17 cellular contexts compared by ENCODE assay signal in the genomic region with DNA sequence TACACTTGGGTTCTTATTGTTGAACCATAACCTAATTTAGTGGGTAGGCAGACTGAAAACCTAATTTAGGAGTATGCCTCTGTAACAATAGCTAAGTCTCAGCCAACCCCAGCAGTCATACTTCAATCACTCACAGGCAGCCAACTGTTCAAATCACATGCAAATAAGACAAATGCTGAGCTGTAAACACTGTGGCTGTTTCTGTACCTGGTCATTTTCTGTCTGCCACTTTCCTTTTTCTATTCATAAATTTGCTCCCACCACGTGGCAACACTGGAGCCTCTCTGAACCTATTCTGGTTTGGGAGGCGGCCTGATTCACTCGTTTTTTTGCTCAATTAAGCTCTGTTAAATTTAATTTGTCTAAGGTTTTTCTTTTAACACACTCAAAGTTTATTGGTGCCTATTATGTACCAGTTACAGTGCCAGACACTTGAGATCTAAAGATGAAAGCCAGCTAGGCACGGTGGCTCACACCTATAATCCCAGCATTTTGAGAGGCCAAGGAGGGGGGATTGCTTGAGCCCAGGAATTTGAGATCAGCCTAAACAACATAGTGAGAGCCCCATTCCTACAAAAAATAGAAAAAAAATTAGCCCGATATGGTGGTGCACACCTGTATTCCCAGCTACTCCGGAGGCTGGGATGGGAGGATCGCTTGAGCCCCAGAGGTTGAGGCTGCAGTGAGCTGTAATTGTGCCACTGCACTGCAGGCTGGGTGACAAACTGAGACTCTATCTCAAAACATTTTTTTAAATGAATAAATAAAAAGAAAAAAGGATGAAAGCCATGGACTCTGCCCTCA. TPM values are rescaled to one million over a fixed set of nuclear protein-coding genes. Genes with fewer than 3 reads are reported as not detected.
"Had no signal": no experiment of that assay in that cellular context is flagged by ENCODE, and none has a peak within 500 bp of the region (broad histone marks: within the 10 kb centered on the region; RNA-seq: fewer than 3 reads in every experiment).

No MANE protein-coding gene starts in this region.

- H3K4me1 ChIP-seq: parathyroid adenoma, thyroid gland had no signal

- FAIRE-seq: bronchial epithelial cell, frontal cortex, kidney, urothelium cell line had no signal

- H3K27me3 ChIP-seq: thyroid gland had no signal

- H3K79me2 ChIP-seq: parathyroid adenoma had no signal

- H3K9ac ChIP-seq: parathyroid adenoma had no signal

- H3K9me3 ChIP-seq: thyroid gland had no signal

- ATAC-seq: activated CD8-positive, alpha-beta T cell treated with anti-CD3 and anti-CD28 coated beads for 36 hours; activated T-cell treated with anti-CD3 and anti-CD28 coated beads, Interleukin-2, amount 50 U/mL, for 72 hours had no signal

- H3K27ac ChIP-seq: parathyroid adenoma, thyroid gland had no signal

- H3K4me3 ChIP-seq: thyroid gland had no signal

- H3K36me3 ChIP-seq: thyroid gland had no signal

- DNase-seq: activated CD4-positive, alpha-beta T cell treated with anti-CD3 and anti-CD28 coated beads, Interleukin-2, amount 10 ng/mL, durations not matched to agents 24 days and 14 days; activated CD8-positive, alpha-beta memory T cell treated with anti-CD3 and anti-CD28 coated beads, Interleukin-2, amount 50 U/mL, for 4 hours; activated CD8-positive, alpha-beta T cell treated with anti-CD3 and anti-CD28 coated beads for 36 hours; activated gamma-delta T cell; activated T-cell treated with anti-CD3 and anti-CD28 coated beads, Interleukin-2, amount 50 U/mL, for 72 hours; cerebellar nuclear complex; cortex of kidney; effector CD4-positive, alpha-beta T cell; kidney; midbrain; stimulated activated naive CD4-positive, alpha-beta T cell treated with Interleukin-2 at 50 U/mL for 16 hours; thyroid gland had no signal

RNA-seq across cellular contexts. Expression of a gene that starts 41.1 kb away (rescaled TPM):
- total RNA-seq: lung microvascular endothelial cell had no signal
